Comparison of ENCODE assay signal across 15 cellular contexts in genomic region chr14:48703728-48704467, GRCh38.
"Had no signal": no experiment of that assay in that cellular context is flagged by ENCODE, and none has a peak within 500 bp of the region (broad histone marks: within the 10 kb centered on the region; RNA-seq: fewer than 3 reads in every experiment).

No MANE protein-coding gene starts in this region.

- H3K36me3 ChIP-seq: gastroesophageal sphincter, suprapubic skin, upper lobe of right lung had no signal

- H3K27me3 ChIP-seq: gastroesophageal sphincter, hepatocyte, suprapubic skin, upper lobe of right lung had no signal

- ATAC-seq: activated T-cell treated with anti-CD3 and anti-CD28 coated beads, Interleukin-2, amount 50 U/mL, for 72 hours; gastroesophageal sphincter; naive thymus-derived CD4-positive, alpha-beta T cell; sciatic nerve; upper lobe of right lung had no signal

- H3K4me3 ChIP-seq: gastroesophageal sphincter, hepatocyte, lung, suprapubic skin, upper lobe of right lung had no signal

- DNase-seq: activated CD4-positive, alpha-beta T cell treated with anti-CD3 and anti-CD28 coated beads, Interleukin-2, amount 50 U/mL, for 48 hours; activated CD4-positive, CD25-positive, alpha-beta regulatory T cell treated with anti-CD3 and anti-CD28 coated beads, Interleukin-2, amount 50 U/mL, for 72 hours; activated gamma-delta T cell treated with Interleukin-2 at 50 U/mL for 16 hours; activated naive CD8-positive, alpha-beta T cell treated with anti-CD3 and anti-CD28 coated beads, Interleukin-2, amount 10 ng/mL, durations not matched to agents 7 days and 5 days; activated T-cell treated with anti-CD3 and anti-CD28 coated beads, Interleukin-2, amount 50 U/mL, for 72 hours; caudate nucleus; effector memory CD4-positive, alpha-beta T cell; naive thymus-derived CD4-positive, alpha-beta T cell; stimulated activated naive CD4-positive, alpha-beta T cell; upper lobe of right lung had no signal

- H3K9me3 ChIP-seq: gastroesophageal sphincter, suprapubic skin, upper lobe of right lung had no signal

- H3K4me1 ChIP-seq: suprapubic skin, upper lobe of right lung had no signal

- H3K27ac ChIP-seq: gastroesophageal sphincter, hepatocyte, suprapubic skin, upper lobe of right lung had no signal
